In genomic region chr7:75534727-75535307, GRCh38 we compare ENCODE assay signal across 8 cellular contexts. TPM values are rescaled to one million over a fixed set of nuclear protein-coding genes. Genes with fewer than 3 reads are reported as not detected.
A peak's percentile ranks its signal among the peaks of the same experiment; 100 is the strongest.
DNase-seq lines count a peak whose midpoint lies in the region; ATAC-seq, FAIRE-seq and TF ChIP-seq lines count a peak whose summit lies in the region.

No MANE protein-coding gene starts in this region.

- H3K9me3 Mint-ChIP-seq in naive thymus-derived CD8-positive, alpha-beta T cell: no peaks in the 10 kb centered on the region

- 75 to 83% methylated on average over 8 of the region's 8 CpGs for WGBS in tibial nerve, 2 donors

- H3K4me3 ChIP-seq in epithelial cell of esophagus (ENCODE audit: low read length) (no peak overlapping the region), tibial nerve (no peak overlapping the region)

- H3K4me1 ChIP-seq in tibial nerve: no peaks in the 10 kb centered on the region

- no peak overlapping the region for H3K27ac ChIP-seq in tibial nerve

- no peak for FAIRE-seq in urothelium cell line (lab: Jason Lieb, UNC)

- TF ChIP-seq CTCF in epithelial cell of esophagus (IDR thresholded peaks at IDR 0.05; ENCODE audit: insufficient read depth, low read depth, low read length, missing control alignments): no peak
- no peak for TF ChIP-seq CTCF in tibial nerve (IDR thresholded peaks at IDR 0.05)

- H3K4me3 Mint-ChIP-seq in naive thymus-derived CD8-positive, alpha-beta T cell: no peak overlapping the region

- no peak for TF ChIP-seq EP300 in tibial nerve (IDR thresholded peaks at IDR 0.05)

- POLR2A ChIA-PET in naive thymus-derived CD8-positive, alpha-beta T cell (lab: Charles Lee): no interaction called here

- H3K36me3 Mint-ChIP-seq in naive thymus-derived CD8-positive, alpha-beta T cell: no peaks in the 10 kb centered on the region

- no peak overlapping the region for H3K27ac Mint-ChIP-seq in naive thymus-derived CD8-positive, alpha-beta T cell

- peak; percentile 72 for ATAC-seq in GM19043 (IDR thresholded peaks at IDR 0.05; ENCODE audit: low read depth, unreplicated experiment)
- ATAC-seq in naive thymus-derived CD8-positive, alpha-beta T cell: no peak
- no peak for ATAC-seq in GM21717 (IDR thresholded peaks at IDR 0.05; ENCODE audit: unreplicated experiment)

- DNase-seq in AG20443 (ENCODE audit: low spot score) (peak; percentile 63), Kasumi-1 (lab: John Stamatoyannopoulos, UW) (peak; percentile 61 to 75), epithelial cell of esophagus (ENCODE audit: low read depth) (peak; percentile 26), tibial nerve (ENCODE audit: low spot score in 2 of 2) (no peak), urothelium cell line (ENCODE audit: low spot score) (no peak)
- no peak for DNase-seq in naive thymus-derived CD8-positive, alpha-beta T cell

- no peaks in the 10 kb centered on the region for H3K9me3 ChIP-seq in tibial nerve

- no peaks in the 10 kb centered on the region for H3K27me3 Mint-ChIP-seq in naive thymus-derived CD8-positive, alpha-beta T cell

- no peak for TF ChIP-seq POLR2A in tibial nerve (IDR thresholded peaks at IDR 0.05)

- peaks cover 0 to 2% (median 0%) of the 10 kb centered on the region in 4 donors for H3K4me1 Mint-ChIP-seq in naive thymus-derived CD8-positive, alpha-beta T cell

- H3K27me3 ChIP-seq in tibial nerve: no peaks in the 10 kb centered on the region

- H3K36me3 ChIP-seq in tibial nerve: peaks cover 3 to 60% (median 4%) of the 10 kb centered on the region in 3 donors

RNA-seq across cellular contexts. Expression of gene SPDYE5, which starts 42.7 kb away (rescaled TPM):
- under 1 TPM in 1 of 2 experiments, not detected in 1; 0.26 TPM for total RNA-seq in naive thymus-derived CD8-positive, alpha-beta T cell
- under 1 TPM in 1 of 3 donors, not detected in 2; 0.10 TPM for polyA plus RNA-seq in naive thymus-derived CD8-positive, alpha-beta T cell
- not detected for total RNA-seq in tibial nerve

RNA-seq across cellular contexts. Expression of gene POM121C, which starts 48.7 kb away (rescaled TPM):
- total RNA-seq in naive thymus-derived CD8-positive, alpha-beta T cell: 10 to 100 TPM; 88.0 to 90.5 TPM
- 10 to 100 TPM; 13.0 to 27.5 (median 23.5) TPM for polyA plus RNA-seq in naive thymus-derived CD8-positive, alpha-beta T cell
- 10 to 100 TPM in 3 of 4 donors, 1 to 10 TPM in 1; 9.4 to 28.5 (median 21.1) TPM for total RNA-seq in tibial nerve

Comparison
In these comparisons a context has a peak if more than half of its experiments do, and no peak if none do; other contexts are left out.
1. DNase-seq: peak in AG20443 (single experiment), Kasumi-1 (2 of 2) and epithelial cell of esophagus (single experiment); none in naive thymus-derived CD8-positive, alpha-beta T cell (0 of 10), tibial nerve (0 of 2) and urothelium cell line (single experiment).